In genomic region chr3:151214459-151214858, GRCh38 we compare ENCODE assay signal across 21 cellular contexts. TPM values are rescaled to one million over a fixed set of nuclear protein-coding genes. Genes with fewer than 3 reads are reported as not detected.
"Had no signal": no experiment of that assay in that cellular context is flagged by ENCODE, and none has a peak within 500 bp of the region (broad histone marks: within the 10 kb centered on the region; RNA-seq: fewer than 3 reads in every experiment).

No MANE protein-coding gene starts in this region.

- H3K36me3 ChIP-seq: esophagus muscularis mucosa, gastroesophageal sphincter, heart right ventricle, prostate gland, right atrium auricular region, stomach, upper lobe of right lung had no signal

- H3K4me3 Mint-ChIP-seq: activated CD4-positive, alpha-beta T cell treated with anti-CD3 and anti-CD28 coated beads, Interleukin-2, amount 10 ng/mL, durations not matched to agents 24 days and 14 days; activated CD8-positive, alpha-beta T cell treated with anti-CD3 and anti-CD28 coated beads for 36 hours; activated T-cell treated with anti-CD3 and anti-CD28 coated beads, Interleukin-2, amount 50 U/mL, for 24 hours; naive thymus-derived CD4-positive, alpha-beta T cell had no signal

- H3K27ac ChIP-seq: body of pancreas, esophagus muscularis mucosa, heart right ventricle, prostate gland, stomach, testis, upper lobe of right lung had no signal

- H3K9me3 ChIP-seq: body of pancreas, esophagus muscularis mucosa, gastroesophageal sphincter, heart right ventricle, prostate gland, right atrium auricular region, stomach, testis, upper lobe of right lung had no signal

- H3K27me3 ChIP-seq: body of pancreas, esophagus muscularis mucosa, gastroesophageal sphincter, heart right ventricle, right atrium auricular region, stomach, testis, upper lobe of right lung had no signal

- H3K27ac Mint-ChIP-seq: activated CD4-positive, alpha-beta T cell treated with anti-CD3 and anti-CD28 coated beads, Interleukin-2, amount 10 ng/mL, durations not matched to agents 24 days and 14 days; activated CD8-positive, alpha-beta T cell treated with anti-CD3 and anti-CD28 coated beads for 36 hours; activated T-cell treated with anti-CD3 and anti-CD28 coated beads, Interleukin-2, amount 50 U/mL, for 24 hours; activated T-helper 2 cell treated with anti-CD3 and anti-CD28 coated beads, Interferon-gamma antibody, Interleukin-2, Interleukin-4, amounts not matched to agents 10 μg/mL and 5 μg/mL and 100 μg/mL, durations not matched to agents 14 hours and 24 hours and 36 hours; naive thymus-derived CD4-positive, alpha-beta T cell had no signal

- H3K9me3 Mint-ChIP-seq: activated CD4-positive, alpha-beta T cell treated with anti-CD3 and anti-CD28 coated beads, Interleukin-2, amount 10 ng/mL, durations not matched to agents 24 days and 14 days; activated CD8-positive, alpha-beta T cell treated with anti-CD3 and anti-CD28 coated beads for 36 hours; activated T-cell treated with anti-CD3 and anti-CD28 coated beads, Interleukin-2, amount 50 U/mL, for 24 hours; activated T-helper 2 cell treated with anti-CD3 and anti-CD28 coated beads, Interferon-gamma antibody, Interleukin-2, Interleukin-4, amounts not matched to agents 10 μg/mL and 5 μg/mL and 100 μg/mL, durations not matched to agents 14 hours and 24 hours and 36 hours had no signal

- ATAC-seq: activated CD8-positive, alpha-beta T cell treated with anti-CD3 and anti-CD28 coated beads for 36 hours; body of pancreas; gastroesophageal sphincter; left cardiac atrium; naive thymus-derived CD4-positive, alpha-beta T cell; upper lobe of right lung had no signal

- FAIRE-seq: islet of Langerhans, TTC549 had no signal

- DNase-seq: activated CD4-positive, CD25-positive, alpha-beta regulatory T cell; activated CD8-positive, alpha-beta T cell treated with anti-CD3 and anti-CD28 coated beads for 36 hours; activated naive CD4-positive, alpha-beta T cell treated with Interleukin-2 at 50 U/mL for 16 hours; activated T-cell treated with anti-CD3 and anti-CD28 coated beads, Interleukin-2, amount 50 U/mL, for 24 hours; body of pancreas; caudate nucleus; heart right ventricle; left cardiac atrium; naive thymus-derived CD4-positive, alpha-beta T cell; stomach; testis; upper lobe of right lung had no signal

- H3K4me3 ChIP-seq: body of pancreas, esophagus muscularis mucosa, gastroesophageal sphincter, heart right ventricle, prostate gland, right atrium auricular region, stomach, testis, upper lobe of right lung had no signal

- H3K4me1 ChIP-seq: prostate gland, testis, upper lobe of right lung had no signal

- H3K27me3 Mint-ChIP-seq: activated CD4-positive, alpha-beta T cell treated with anti-CD3 and anti-CD28 coated beads, Interleukin-2, amount 10 ng/mL, durations not matched to agents 24 days and 14 days; activated CD8-positive, alpha-beta T cell treated with anti-CD3 and anti-CD28 coated beads for 36 hours; activated T-cell treated with anti-CD3 and anti-CD28 coated beads, Interleukin-2, amount 50 U/mL, for 24 hours; naive thymus-derived CD4-positive, alpha-beta T cell had no signal

RNA-seq across cellular contexts. Expression of gene GPR171, which starts 11.4 kb away (rescaled TPM):
- total RNA-seq: osteocyte had no signal
